15 cellular contexts compared by ENCODE assay signal in genomic region chr9:9412241-9412640, GRCh38.
"Had no signal": no experiment of that assay in that cellular context is flagged by ENCODE, and none has a peak within 500 bp of the region (broad histone marks: within the 10 kb centered on the region; RNA-seq: fewer than 3 reads in every experiment).

No MANE protein-coding gene starts in this region.

- H3K4me1 ChIP-seq: left ventricle myocardium inferior, psoas muscle, spleen, tibial nerve had no signal

- DNase-seq: activated CD4-positive, alpha-beta memory T cell treated with anti-CD3 and anti-CD28 coated beads, Interleukin-2, amount 10 ng/mL, durations not matched to agents 7 days and 5 days; activated CD4-positive, alpha-beta T cell treated with anti-CD3 and anti-CD28 coated beads for 36 hours; activated CD8-positive, alpha-beta memory T cell treated with anti-CD3 and anti-CD28 coated beads, Interleukin-2, amount 50 U/mL, for 4 hours; activated gamma-delta T cell treated with Interleukin-2 at 50 U/mL for 16 hours; activated naive CD8-positive, alpha-beta T cell treated with anti-CD3 and anti-CD28 coated beads for 36 hours; activated T-cell treated with anti-CD3 and anti-CD28 coated beads, Interleukin-2, amount 50 U/mL, for 72 hours; islet precursor cell; left ventricle myocardium inferior; nephron progenitor cell; psoas muscle; spleen; stimulated activated CD4-positive, alpha-beta T cell treated with anti-CD3 and anti-CD28 coated beads, Interleukin-1b, Interleukin-23, amount 100 ng/mL, for 48 hours; stimulated activated naive B cell treated with anti-CD40 and anti-IgM and Interleukin-4, amounts not matched to agents 10 μg/mL and 1 μg/mL and 100 μg/mL, for 72 hours; T1000 had no signal

- H3K4me3 ChIP-seq: left ventricle myocardium inferior, psoas muscle, spleen, tibial nerve had no signal

- H3K36me3 ChIP-seq: left ventricle myocardium inferior, spleen, tibial nerve had no signal

- H3K27ac ChIP-seq: left ventricle myocardium inferior, psoas muscle, spleen, tibial nerve had no signal

- H3K9me3 ChIP-seq: left ventricle myocardium inferior, psoas muscle, spleen, tibial nerve had no signal

- H3K27me3 ChIP-seq: spleen, tibial nerve had no signal
